ENCODE assay signal across 1 cellular context in the genomic region with DNA sequence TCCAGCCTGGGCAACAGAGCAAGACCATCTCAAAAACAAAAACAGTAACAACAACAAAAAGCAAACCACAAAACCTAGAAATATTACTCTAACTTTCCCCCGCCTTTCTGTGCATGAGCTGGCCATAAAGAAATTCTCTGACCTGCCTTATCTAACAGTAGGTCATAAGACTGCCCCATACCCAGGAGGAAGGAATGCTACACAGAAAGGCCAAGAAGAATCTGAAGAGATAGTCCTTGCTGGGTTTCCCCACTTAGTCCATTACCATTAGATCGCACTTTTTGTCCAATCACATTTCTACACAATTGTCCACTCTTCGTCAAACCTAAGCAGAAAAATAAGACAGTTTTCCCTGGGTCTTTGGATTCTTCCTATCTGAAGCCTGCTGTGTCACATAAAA.
TF ChIP-seq lines count a peak whose summit lies in the region.

No MANE protein-coding gene starts in this region.

TF ChIP-seq in GM23338, 12 proteins besides CTCF, POLR2A, EP300 and RAD21 (continued from another document):
- TF ChIP-seq, protein P1, sequence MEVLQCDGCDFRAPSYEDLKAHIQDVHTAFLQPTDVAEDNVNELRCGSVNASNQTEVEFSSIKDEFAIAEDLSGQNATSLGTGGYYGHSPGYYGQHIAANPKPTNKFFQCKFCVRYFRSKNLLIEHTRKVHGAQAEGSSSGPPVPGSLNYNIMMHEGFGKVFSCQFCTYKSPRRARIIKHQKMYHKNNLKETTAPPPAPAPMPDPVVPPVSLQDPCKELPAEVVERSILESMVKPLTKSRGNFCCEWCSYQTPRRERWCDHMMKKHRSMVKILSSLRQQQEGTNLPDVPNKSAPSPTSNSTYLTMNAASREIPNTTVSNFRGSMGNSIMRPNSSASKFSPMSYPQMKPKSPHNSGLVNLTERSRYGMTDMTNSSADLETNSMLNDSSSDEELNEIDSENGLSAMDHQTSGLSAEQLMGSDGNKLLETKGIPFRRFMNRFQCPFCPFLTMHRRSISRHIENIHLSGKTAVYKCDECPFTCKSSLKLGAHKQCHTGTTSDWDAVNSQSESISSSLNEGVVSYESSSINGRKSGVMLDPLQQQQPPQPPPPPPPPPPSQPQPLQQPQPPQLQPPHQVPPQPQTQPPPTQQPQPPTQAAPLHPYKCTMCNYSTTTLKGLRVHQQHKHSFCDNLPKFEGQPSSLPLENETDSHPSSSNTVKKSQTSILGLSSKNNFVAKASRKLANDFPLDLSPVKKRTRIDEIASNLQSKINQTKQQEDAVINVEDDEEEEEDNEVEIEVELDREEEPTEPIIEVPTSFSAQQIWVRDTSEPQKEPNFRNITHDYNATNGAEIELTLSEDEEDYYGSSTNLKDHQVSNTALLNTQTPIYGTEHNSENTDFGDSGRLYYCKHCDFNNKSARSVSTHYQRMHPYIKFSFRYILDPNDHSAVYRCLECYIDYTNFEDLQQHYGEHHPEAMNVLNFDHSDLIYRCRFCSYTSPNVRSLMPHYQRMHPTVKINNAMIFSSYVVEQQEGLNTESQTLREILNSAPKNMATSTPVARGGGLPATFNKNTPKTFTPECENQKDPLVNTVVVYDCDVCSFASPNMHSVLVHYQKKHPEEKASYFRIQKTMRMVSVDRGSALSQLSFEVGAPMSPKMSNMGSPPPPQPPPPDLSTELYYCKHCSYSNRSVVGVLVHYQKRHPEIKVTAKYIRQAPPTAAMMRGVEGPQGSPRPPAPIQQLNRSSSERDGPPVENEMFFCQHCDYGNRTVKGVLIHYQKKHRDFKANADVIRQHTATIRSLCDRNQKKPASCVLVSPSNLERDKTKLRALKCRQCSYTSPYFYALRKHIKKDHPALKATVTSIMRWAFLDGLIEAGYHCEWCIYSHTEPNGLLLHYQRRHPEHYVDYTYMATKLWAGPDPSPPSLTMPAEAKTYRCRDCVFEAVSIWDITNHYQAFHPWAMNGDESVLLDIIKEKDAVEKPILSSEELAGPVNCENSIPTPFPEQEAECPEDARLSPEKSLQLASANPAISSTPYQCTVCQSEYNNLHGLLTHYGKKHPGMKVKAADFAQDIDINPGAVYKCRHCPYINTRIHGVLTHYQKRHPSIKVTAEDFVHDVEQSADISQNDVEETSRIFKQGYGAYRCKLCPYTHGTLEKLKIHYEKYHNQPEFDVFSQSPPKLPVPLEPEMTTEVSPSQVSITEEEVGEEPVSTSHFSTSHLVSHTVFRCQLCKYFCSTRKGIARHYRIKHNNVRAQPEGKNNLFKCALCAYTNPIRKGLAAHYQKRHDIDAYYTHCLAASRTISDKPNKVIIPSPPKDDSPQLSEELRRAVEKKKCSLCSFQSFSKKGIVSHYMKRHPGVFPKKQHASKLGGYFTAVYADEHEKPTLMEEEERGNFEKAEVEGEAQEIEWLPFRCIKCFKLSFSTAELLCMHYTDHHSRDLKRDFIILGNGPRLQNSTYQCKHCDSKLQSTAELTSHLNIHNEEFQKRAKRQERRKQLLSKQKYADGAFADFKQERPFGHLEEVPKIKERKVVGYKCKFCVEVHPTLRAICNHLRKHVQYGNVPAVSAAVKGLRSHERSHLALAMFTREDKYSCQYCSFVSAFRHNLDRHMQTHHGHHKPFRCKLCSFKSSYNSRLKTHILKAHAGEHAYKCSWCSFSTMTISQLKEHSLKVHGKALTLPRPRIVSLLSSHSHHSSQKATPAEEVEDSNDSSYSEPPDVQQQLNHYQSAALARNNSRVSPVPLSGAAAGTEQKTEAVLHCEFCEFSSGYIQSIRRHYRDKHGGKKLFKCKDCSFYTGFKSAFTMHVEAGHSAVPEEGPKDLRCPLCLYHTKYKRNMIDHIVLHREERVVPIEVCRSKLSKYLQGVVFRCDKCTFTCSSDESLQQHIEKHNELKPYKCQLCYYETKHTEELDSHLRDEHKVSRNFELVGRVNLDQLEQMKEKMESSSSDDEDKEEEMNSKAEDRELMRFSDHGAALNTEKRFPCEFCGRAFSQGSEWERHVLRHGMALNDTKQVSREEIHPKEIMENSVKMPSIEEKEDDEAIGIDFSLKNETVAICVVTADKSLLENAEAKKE (CRISPR knock-in tag; IDR thresholded peaks at IDR 0.05) = no peak
- TF ChIP-seq JUNB (IDR thresholded peaks at IDR 0.05; ENCODE audit: unreplicated experiment) (no peak), CREB1 (CRISPR knock-in tag; IDR thresholded peaks at IDR 0.05; ENCODE audit: low read depth) (no peak), NANOG (IDR thresholded peaks at IDR 0.05; ENCODE audit: borderline replicate concordance) (no peak), ZNF331 (CRISPR knock-in tag; IDR thresholded peaks at IDR 0.05; ENCODE audit: low read depth) (no peak), EZH2phosphoT487 (IDR thresholded peaks at IDR 0.05; ENCODE audit: unreplicated experiment) (no peak)
- TF ChIP-seq, protein P2, sequence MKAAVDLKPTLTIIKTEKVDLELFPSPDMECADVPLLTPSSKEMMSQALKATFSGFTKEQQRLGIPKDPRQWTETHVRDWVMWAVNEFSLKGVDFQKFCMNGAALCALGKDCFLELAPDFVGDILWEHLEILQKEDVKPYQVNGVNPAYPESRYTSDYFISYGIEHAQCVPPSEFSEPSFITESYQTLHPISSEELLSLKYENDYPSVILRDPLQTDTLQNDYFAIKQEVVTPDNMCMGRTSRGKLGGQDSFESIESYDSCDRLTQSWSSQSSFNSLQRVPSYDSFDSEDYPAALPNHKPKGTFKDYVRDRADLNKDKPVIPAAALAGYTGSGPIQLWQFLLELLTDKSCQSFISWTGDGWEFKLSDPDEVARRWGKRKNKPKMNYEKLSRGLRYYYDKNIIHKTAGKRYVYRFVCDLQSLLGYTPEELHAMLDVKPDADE (IDR thresholded peaks at IDR 0.05) = no peak
